In the genomic region with DNA sequence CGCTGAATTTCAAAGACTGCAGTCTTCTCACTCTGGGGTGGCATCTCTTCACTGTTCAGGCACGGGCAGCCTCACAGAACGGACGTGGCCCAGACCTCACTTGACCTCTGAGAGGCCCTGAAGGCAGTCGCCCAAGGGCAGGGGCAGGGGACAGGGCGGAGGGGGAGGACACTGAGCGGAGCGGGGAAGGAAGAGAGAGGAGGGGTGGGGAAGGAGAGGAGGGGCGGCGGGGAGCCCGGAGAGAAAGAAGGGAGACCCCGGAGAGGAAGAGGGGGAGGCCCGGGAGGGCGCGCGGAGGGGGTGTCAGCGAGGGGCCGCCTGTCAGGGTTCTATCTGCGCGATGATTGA, we compare ENCODE assay signal across 8 cellular contexts. TPM values are rescaled to one million over a fixed set of nuclear protein-coding genes. Genes with fewer than 3 reads are reported as not detected.
A peak's percentile ranks its signal among the peaks of the same experiment; 100 is the strongest.
DNase-seq lines count a peak whose midpoint lies in the region; ATAC-seq, FAIRE-seq and TF ChIP-seq lines count a peak whose summit lies in the region.

No MANE protein-coding gene starts in this region.

- ATAC-seq in Right ventricle myocardium inferior, result peak; percentile 53
- peak; percentile 53 for ATAC-seq in K562
- ATAC-seq in left lung, result peak; percentile 59
- ATAC-seq in upper lobe of left lung (ENCODE audit: low FRiP score in 2 of 2), result peak; percentile 58 to 74
- no peak for ATAC-seq in HG03095 (IDR thresholded peaks at IDR 0.05; ENCODE audit: unreplicated experiment)

- TF ChIP-seq POLR2A in K562 (conservative IDR thresholded peaks at IDR 0.05), result no peak
- TF ChIP-seq POLR2A in upper lobe of left lung (IDR thresholded peaks at IDR 0.05), result no peak

- H3K9ac ChIP-seq in K562 (ENCODE audit: insufficient read depth in 1 of 2, low read depth in 2 of 2, low read length in 2 of 2), result peak overlapping the region in 1 of 2 experiments; percentile 88; a peak in 2 of 4 replicates

- TF ChIP-seq EP300 in K562 (IDR thresholded peaks at IDR 0.05; ENCODE audit: low read length) (no peak), upper lobe of left lung (IDR thresholded peaks at IDR 0.05) (no peak)

- CTCF ChIA-PET in K562 (lab: Yijun Ruan, JAX; ENCODE audit: low intra/inter-chr PET ratio), result interaction anchor here (0.6 kb wide), 1 partner anchor 58 kb away, joined by 7 read pairs; no protein-coding TSS in a partner anchor

- H3K4me1 ChIP-seq in K562 (replicated peaks in 1 of 2; ENCODE audit: control insufficient read depth in 2 of 2, insufficient read depth in 2 of 2, low read length in 2 of 2) (peaks cover 11 to 21% of the 10 kb centered on the region in 2 experiments), left lung (peaks cover 0 to 28% of the 10 kb centered on the region in 2 donors), upper lobe of left lung (peaks cover 19 to 28% (median 25%) of the 10 kb centered on the region in 4 donors)

- no peak for TF ChIP-seq RAD21 in K562 (CRISPR knock-in tag; conservative IDR thresholded peaks at IDR 0.05 in 1 of 2, IDR thresholded peaks at IDR 0.05 in 1 of 2)

- H3K9me3 ChIP-seq in K562 (replicated peaks; ENCODE audit: control insufficient read depth, insufficient read depth, low read depth, low read length), result no peaks in the 10 kb centered on the region
- H3K9me3 ChIP-seq in left lung, result peaks cover 0 to 9% of the 10 kb centered on the region in 2 donors
- peaks cover 0 to 10% (median 0%) of the 10 kb centered on the region in 4 donors for H3K9me3 ChIP-seq in upper lobe of left lung

- intact Hi-C loops in Right ventricle myocardium inferior (cut with DNase I), result loop anchor here (2.0 kb wide), 1 partner anchor 100 kb away; no protein-coding TSS in a partner anchor
- intact Hi-C loops in cardiac septum (cut with DNase I), result loop anchor here (5.0 kb wide), 1 partner anchor 103 kb away; no protein-coding TSS in a partner anchor
- intact Hi-C loops in K562 (cut with micrococcal nuclease), result no loop called here
- intact Hi-C loops in left lung (cut with DNase I), result no loop called here

- H2AFZ ChIP-seq in K562 (ENCODE audit: low read depth, low read length), result peak overlapping the region; percentile 88

- in situ Hi-C loops in K562 (cut with MboI), result no loop called here

- H3K27me3 ChIP-seq in K562 (ENCODE audit: control insufficient read depth in 2 of 2, insufficient read depth in 2 of 2, low read length in 2 of 2) (peaks cover 13 to 38% of the 10 kb centered on the region in 2 experiments), left lung (peaks cover 0 to 40% of the 10 kb centered on the region in 2 donors), upper lobe of left lung (no peaks in the 10 kb centered on the region)

- POLR2A ChIA-PET in K562 (lab: Yijun Ruan, JAX), result interaction anchor here (1.4 to 1.7 kb wide), 2 partner anchors 8 to 37 kb away, joined by 3 to 4 read pairs; no protein-coding TSS in a partner anchor

- no peak for FAIRE-seq in K562 (lab: Jason Lieb, UNC)

- H3K4me2 ChIP-seq in K562 (ENCODE audit: insufficient read depth, low read length), result peak overlapping the region; percentile 79

- DNase-seq in Right ventricle myocardium inferior (ENCODE audit: missing footprints) (no peak), cardiac septum (ENCODE audit: low spot score) (no peak), K562 (ENCODE audit: extremely low read depth in 1 of 4, low spot score in 3 of 4) (peak in 1 of 4 experiments; percentile 29), left lung (peak; percentile 52 to 72), upper lobe of left lung (peak; percentile 57 to 83), NOMO-1 (lab: John Stamatoyannopoulos, UW; ENCODE audit: unreplicated experiment in 2 of 2) (no peak), NCI-H748 (lab: John Stamatoyannopoulos, UW; ENCODE audit: unreplicated experiment) (no peak)

- TF ChIP-seq CTCF in K562 (IDR thresholded peaks at IDR 0.05 in 2 of 3, conservative IDR thresholded peaks at IDR 0.05 in 1 of 3; ENCODE audit: insufficient read depth in 2 of 3, low read depth in 1 of 3, low read length in 3 of 3) (no peak), left lung (IDR thresholded peaks at IDR 0.05) (no peak), upper lobe of left lung (IDR thresholded peaks at IDR 0.05) (no peak)

- peak overlapping the region; percentile 57 for H3K4me3 ChIP-seq in K562
- H3K4me3 ChIP-seq in left lung, result peak overlapping the region; percentile 52 to 54
- peak overlapping the region in 3 of 4 donors; percentile 62 to 74 (median 64) for H3K4me3 ChIP-seq in upper lobe of left lung

- H3K9me1 ChIP-seq in K562 (ENCODE audit: control insufficient read depth, insufficient read depth, low read length), result no peaks in the 10 kb centered on the region

- no TSS peak for BruUV-seq in K562 (replicated peaks; lab: Mats Ljungman, UMichigan)

- no peaks in the 10 kb centered on the region for H4K20me1 ChIP-seq in K562 (replicated peaks; ENCODE audit: control insufficient read depth, insufficient read depth, low read length)

- no peaks in the 10 kb centered on the region for H3K79me2 ChIP-seq in K562 (ENCODE audit: control insufficient read depth, insufficient read depth, low read length)

- H3K27ac ChIP-seq in K562 (ENCODE audit: extremely low read depth, low read depth, low read length), result no peak overlapping the region
- H3K27ac ChIP-seq in left lung, result peak overlapping the region; percentile 86 to 91
- H3K27ac ChIP-seq in upper lobe of left lung, result peak overlapping the region; percentile 85 to 96 (median 92)

- no peaks in the 10 kb centered on the region for H3K36me3 ChIP-seq in K562 (ENCODE audit: control insufficient read depth, insufficient read depth, low read length)
- H3K36me3 ChIP-seq in left lung, result no peaks in the 10 kb centered on the region
- no peaks in the 10 kb centered on the region for H3K36me3 ChIP-seq in upper lobe of left lung

- 10% methylated on average over 8 of the region's 20 CpGs for WGBS in K562 (ENCODE audit: insufficient coverage, low coverage, missing lambda C conversion rate)
- 2 to 6% methylated on average over 18 to 20 of the region's 20 CpGs for WGBS in upper lobe of left lung, 2 donors

TF ChIP-seq in K562, 482 proteins besides CTCF, POLR2A, EP300 and RAD21 (continues in another document):
- TF ChIP-seq SRSF3 (IDR thresholded peaks at IDR 0.05; ENCODE audit: insufficient read depth, low read length) (no peak), NCOA4 (IDR thresholded peaks at IDR 0.05; ENCODE audit: partially characterized antibody) (no peak), ESRRA (IDR thresholded peaks at IDR 0.05; ENCODE audit: borderline replicate concordance, low read depth) (0 out of 2 replicates have a peak, but pooled peaks have one; percentile 19), SMARCE1 (IDR thresholded peaks at IDR 0.05) (peak; percentile 47; the same call in 1 of the 2 replicates), RNF2 (IDR thresholded peaks at IDR 0.05) (0 out of 2 replicates have a peak, but pooled peaks have one; percentile 11), ZNF77 (CRISPR knock-in tag; IDR thresholded peaks at IDR 0.05) (no peak), ARID1B (IDR thresholded peaks at IDR 0.05) (0 out of 2 replicates have a peak, but pooled peaks have one; percentile 6), NR2C2 (CRISPR knock-in tag; IDR thresholded peaks at IDR 0.05) (no peak), NR2C2 (tag; IDR thresholded peaks at IDR 0.05) (0 out of 2 replicates have a peak, but pooled peaks have one; percentile 42)
- TF ChIP-seq, protein P1, sequence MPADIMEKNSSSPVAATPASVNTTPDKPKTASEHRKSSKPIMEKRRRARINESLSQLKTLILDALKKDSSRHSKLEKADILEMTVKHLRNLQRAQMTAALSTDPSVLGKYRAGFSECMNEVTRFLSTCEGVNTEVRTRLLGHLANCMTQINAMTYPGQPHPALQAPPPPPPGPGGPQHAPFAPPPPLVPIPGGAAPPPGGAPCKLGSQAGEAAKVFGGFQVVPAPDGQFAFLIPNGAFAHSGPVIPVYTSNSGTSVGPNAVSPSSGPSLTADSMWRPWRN (IDR thresholded peaks at IDR 0.05; ENCODE audit: low read depth), result no peak
- TF ChIP-seq, protein P2, sequence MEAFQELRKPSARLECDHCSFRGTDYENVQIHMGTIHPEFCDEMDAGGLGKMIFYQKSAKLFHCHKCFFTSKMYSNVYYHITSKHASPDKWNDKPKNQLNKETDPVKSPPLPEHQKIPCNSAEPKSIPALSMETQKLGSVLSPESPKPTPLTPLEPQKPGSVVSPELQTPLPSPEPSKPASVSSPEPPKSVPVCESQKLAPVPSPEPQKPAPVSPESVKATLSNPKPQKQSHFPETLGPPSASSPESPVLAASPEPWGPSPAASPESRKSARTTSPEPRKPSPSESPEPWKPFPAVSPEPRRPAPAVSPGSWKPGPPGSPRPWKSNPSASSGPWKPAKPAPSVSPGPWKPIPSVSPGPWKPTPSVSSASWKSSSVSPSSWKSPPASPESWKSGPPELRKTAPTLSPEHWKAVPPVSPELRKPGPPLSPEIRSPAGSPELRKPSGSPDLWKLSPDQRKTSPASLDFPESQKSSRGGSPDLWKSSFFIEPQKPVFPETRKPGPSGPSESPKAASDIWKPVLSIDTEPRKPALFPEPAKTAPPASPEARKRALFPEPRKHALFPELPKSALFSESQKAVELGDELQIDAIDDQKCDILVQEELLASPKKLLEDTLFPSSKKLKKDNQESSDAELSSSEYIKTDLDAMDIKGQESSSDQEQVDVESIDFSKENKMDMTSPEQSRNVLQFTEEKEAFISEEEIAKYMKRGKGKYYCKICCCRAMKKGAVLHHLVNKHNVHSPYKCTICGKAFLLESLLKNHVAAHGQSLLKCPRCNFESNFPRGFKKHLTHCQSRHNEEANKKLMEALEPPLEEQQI (IDR thresholded peaks at IDR 0.05), result no peak

RNA-seq across cellular contexts. Expression of a gene that starts 58.7 kb away (rescaled TPM):
- total RNA-seq in Right ventricle myocardium inferior (32.3 TPM), cardiac septum (29.2 TPM), K562 (2014; rRNA removed) (112 and 115 TPM in 2 replicates), K562 (2014; rRNA removed; fragmentation: Illumina TruSeq; extraction: Trizol) (3.2 and 5.0 TPM in 2 replicates), K562 (2015; rRNA removed; fragmentation: Illumina TruSeq; extraction: Trizol) (18.5 and 21.3 TPM in 2 replicates), K562 (2021) (79.9 and 82.9 TPM in 2 replicates), left lung (10 to 100 TPM; 18.6 to 26.5 TPM), upper lobe of left lung (10 to 100 TPM; 28.0 to 56.6 (median 35.6) TPM)
- 9.9 and 40.2 TPM in 2 replicates for total RNA-seq in K562 (2011; cell fraction: chromatin; rRNA removed; ENCODE audit: low replicate concordance)
- total RNA-seq in K562 (2011; cell fraction: nucleolus; rRNA removed), result 75.5 and 100 TPM in 2 replicates
- 30.5 and 32.2 TPM in 2 replicates for total RNA-seq in K562 (2011; cell fraction: nucleoplasm; rRNA removed)
- polyA plus RNA-seq in K562 (2011; rRNA removed) (13.7 and 19.5 TPM in 2 replicates), K562 (2014; fragmentation: Illumina TruSeq; extraction: Trizol) (4.0 and 11.3 TPM in 2 replicates), K562 (2014; fragmentation: Nextera tagmentation; extraction: Ambion mirVana) (1 to 10 TPM in 1 of 2 experiments, under 1 TPM in 1; 0.41 to 1.4 TPM), K562 (2014; rRNA removed) (89.4 and 98.3 TPM in 2 replicates)
- polyA plus RNA-seq in K562 (2011; cell fraction: cytosol; rRNA removed), result 22.6 and 106 TPM in 2 replicates
- polyA plus RNA-seq in K562 (2011; cell fraction: nucleus; rRNA removed), result 73.7 and 157 TPM in 2 replicates
- polyA plus RNA-seq in K562 (2012), result 39.2 and 59.3 TPM in 2 replicates
- polyA minus RNA-seq in K562 (2011; rRNA and poly(A)+ RNA removed), result 1.0 and 2.8 TPM in 2 replicates
- 9.5 and 13.7 TPM in 2 replicates for polyA minus RNA-seq in K562 (2011; cell fraction: cytosol; rRNA and poly(A)+ RNA removed)
- 17.2 and 17.6 TPM in 2 replicates for polyA minus RNA-seq in K562 (2011; cell fraction: nucleus; rRNA and poly(A)+ RNA removed)

Comparison
In these comparisons a context has a peak if more than half of its experiments do, and no peak if none do; other contexts are left out.
1. DNase-seq: peak in left lung (2 of 2) and upper lobe of left lung (2 of 2); none in Right ventricle myocardium inferior (single experiment), cardiac septum (single experiment), NOMO-1 (0 of 2) and NCI-H748 (single experiment).
2. intact Hi-C loops: an anchor here in Right ventricle myocardium inferior (2.0 kb wide) and cardiac septum (5.0 kb wide); none called in K562 and left lung.
3. Peak in every context shown above with its lines, with median percentiles within 50 percentile points of each other: H3K4me3 ChIP-seq.